In the genomic region with DNA sequence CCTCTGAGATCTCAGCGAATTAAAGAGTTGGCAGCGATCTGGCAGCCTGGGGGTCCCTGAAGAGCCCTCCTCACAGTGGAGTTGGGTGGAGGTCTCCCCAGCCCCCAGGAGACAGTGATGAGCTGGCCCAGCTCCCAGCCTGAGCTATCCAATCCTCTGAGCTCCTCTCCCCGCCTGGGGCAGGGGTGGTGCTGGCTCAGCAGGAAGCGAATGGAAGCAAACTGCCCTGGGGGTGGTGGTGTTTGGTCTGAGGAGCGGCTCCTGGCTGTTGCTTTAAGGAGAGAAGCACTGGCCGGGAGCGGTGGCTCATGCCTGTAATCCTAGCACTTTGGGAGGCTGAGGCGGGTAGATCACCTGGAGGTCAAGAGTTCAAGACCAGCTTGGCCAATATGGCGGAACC, we compare ENCODE assay signal across 28 cellular contexts. TPM values are rescaled to one million over a fixed set of nuclear protein-coding genes. Genes with fewer than 3 reads are reported as not detected.
DNase-seq lines count a peak whose midpoint lies in the region; ATAC-seq, FAIRE-seq and TF ChIP-seq lines count a peak whose summit lies in the region.
"Had no signal": no experiment of that assay in that cellular context is flagged by ENCODE, and none has a peak within 500 bp of the region (broad histone marks: within the 10 kb centered on the region; RNA-seq: fewer than 3 reads in every experiment).

No MANE protein-coding gene starts in this region.

- no TSS peak for BruUV-seq in mammary epithelial cell (replicated peaks; lab: Mats Ljungman, UMichigan)

- no peak overlapping the region for H3K4me3 ChIP-seq in kidney (ENCODE audit: low read length in 2 of 2)
- no peak overlapping the region for H3K4me3 ChIP-seq in mammary epithelial cell (replicated peaks in 1 of 3; ENCODE audit: insufficient read depth in 1 of 3, low read depth in 2 of 3, low read length in 3 of 3)
- no peak overlapping the region for H3K4me3 ChIP-seq in pancreas
- H3K4me3 ChIP-seq: BLaER1 had no signal

- ATAC-seq in Right ventricle myocardium superior (ENCODE audit: poor library complexity) = no peak
- no peak for ATAC-seq in left cardiac atrium
- ATAC-seq in natural killer cell treated with Interleukin-12 subunit alpha and Interleukin-12 subunit beta and Interleukin-15 and Interleukin-18, amount 100 ng/mL, for 72 hours = no peak
- no peak for ATAC-seq in natural killer cell
- no peak for ATAC-seq in pancreas

- H3K27me3 ChIP-seq in mammary epithelial cell (ENCODE audit: insufficient read depth, low read length) (peaks cover 1% of the 10 kb centered on the region), pancreas (no peaks in the 10 kb centered on the region)
- H3K27me3 ChIP-seq: BE2C, BLaER1 had no signal

- H3K36me3 Mint-ChIP-seq in natural killer cell treated with Interleukin-12 subunit alpha and Interleukin-12 subunit beta and Interleukin-15 and Interleukin-18, amount 100 ng/mL, for 72 hours = peaks cover 4% of the 10 kb centered on the region
- H3K36me3 Mint-ChIP-seq in natural killer cell = no peaks in the 10 kb centered on the region
- H3K36me3 Mint-ChIP-seq: CD14-positive monocyte; CD4-positive, alpha-beta memory T cell; CD4-positive, CD25-positive, alpha-beta regulatory T cell; CD8-positive, alpha-beta memory T cell had no signal

- H3K9ac ChIP-seq in kidney (ENCODE audit: low read length in 2 of 2) = no peak overlapping the region
- H3K9ac ChIP-seq in mammary epithelial cell (ENCODE audit: insufficient read depth, low read length) = no peak overlapping the region
- H3K9ac ChIP-seq: BLaER1 had no signal

- H3K27ac Mint-ChIP-seq in natural killer cell treated with Interleukin-12 subunit alpha and Interleukin-12 subunit beta and Interleukin-15 and Interleukin-18, amount 100 ng/mL, for 72 hours = no peak overlapping the region
- no peak overlapping the region for H3K27ac Mint-ChIP-seq in natural killer cell
- H3K27ac Mint-ChIP-seq: CD14-positive monocyte; CD4-positive, alpha-beta memory T cell; CD4-positive, CD25-positive, alpha-beta regulatory T cell; CD8-positive, alpha-beta memory T cell had no signal

- H3K4me3 Mint-ChIP-seq in natural killer cell treated with Interleukin-12 subunit alpha and Interleukin-12 subunit beta and Interleukin-15 and Interleukin-18, amount 100 ng/mL, for 72 hours = no peak overlapping the region
- H3K4me3 Mint-ChIP-seq in natural killer cell = no peak overlapping the region
- H3K4me3 Mint-ChIP-seq: CD14-positive monocyte; CD4-positive, alpha-beta memory T cell; CD4-positive, CD25-positive, alpha-beta regulatory T cell; CD8-positive, alpha-beta memory T cell had no signal

- WGBS in mammary epithelial cell (ENCODE audit: low coverage, missing lambda C conversion rate) = 89% methylated on average over 2 of the region's 9 CpGs
- WGBS in pancreas, 2 donors = 77 to 78% methylated on average over 9 of the region's 9 CpGs

- H3K27me3 Mint-ChIP-seq in natural killer cell treated with Interleukin-12 subunit alpha and Interleukin-12 subunit beta and Interleukin-15 and Interleukin-18, amount 100 ng/mL, for 72 hours = peaks cover 0 to 7% of the 10 kb centered on the region in 2 donors
- H3K27me3 Mint-ChIP-seq in natural killer cell (ENCODE audit: low read depth in 2 of 2) = peaks cover 0 to 9% of the 10 kb centered on the region in 2 donors

- intact Hi-C loops in Right ventricle myocardium superior (cut with DNase I) = no loop called here
- intact Hi-C loops in left cardiac atrium (cut with DNase I) = no loop called here
- intact Hi-C loops in natural killer cell (cut with micrococcal nuclease) = no loop called here
- intact Hi-C loops in kidney (cut with DNase I) = no loop called here
- intact Hi-C loops in mammary epithelial cell (cut with micrococcal nuclease) = no loop called here
- intact Hi-C loops in pancreas (cut with DNase I) = no loop called here

- no peak for FAIRE-seq in kidney (lab: Jason Lieb, UNC)
- no peak for FAIRE-seq in pancreas (lab: Jason Lieb, UNC)
- FAIRE-seq: A204.1, G401.6, GM12891, GM19239 had no signal

- dilution Hi-C loops in mammary epithelial cell (cut with HindIII; ENCODE audit: low sequenced_read_pairs) = no loop called here

- DNase-seq in Right ventricle myocardium superior (peak; percentile 22), left cardiac atrium (no peak), natural killer cell (no peak), kidney (peak; percentile 39), mammary epithelial cell (no peak), pancreas (no peak)
- peak; percentile 34 for DNase-seq in natural killer cell treated with Interleukin-12 subunit alpha and Interleukin-12 subunit beta and Interleukin-15 and Interleukin-18, amount 100 ng/mL, for 72 hours (ENCODE audit: low spot score)
- DNase-seq: 8988T; ACHN; BE2C; C1 segment of cervical spinal cord; CD4-positive, alpha-beta memory T cell; CD4-positive, CD25-positive, alpha-beta regulatory T cell; CD8-positive, alpha-beta memory T cell; COR-L47; DMS 273 treated with DMSO at 0.1 percent for 48 hours; DMS153; DMS53; DMS79; DND-41; EL; GF-D8 had no signal

- H3K36me3 ChIP-seq in kidney (ENCODE audit: control insufficient read depth in 1 of 2, insufficient read depth in 2 of 2, low read length in 2 of 2) = no peaks in the 10 kb centered on the region
- no peaks in the 10 kb centered on the region for H3K36me3 ChIP-seq in mammary epithelial cell (ENCODE audit: insufficient read depth, low read length)
- H3K36me3 ChIP-seq in pancreas = no peaks in the 10 kb centered on the region
- H3K36me3 ChIP-seq: BE2C, BLaER1 had no signal

- no peaks in the 10 kb centered on the region for H3K79me2 ChIP-seq in mammary epithelial cell (ENCODE audit: insufficient read depth, low read length)

- in situ Hi-C loops in mammary epithelial cell (cut with MboI; ENCODE audit: low sequenced_read_pairs in 2 of 2) = no loop called here

- H3K27ac ChIP-seq in kidney (ENCODE audit: low read depth in 2 of 2, low read length in 2 of 2) = no peak overlapping the region
- no peak overlapping the region for H3K27ac ChIP-seq in mammary epithelial cell (ENCODE audit: insufficient read depth, low read depth, low read length)
- no peak overlapping the region for H3K27ac ChIP-seq in pancreas
- H3K27ac ChIP-seq: BLaER1 had no signal

- H2AFZ ChIP-seq in mammary epithelial cell (ENCODE audit: low read depth, low read length) = no peak overlapping the region

- TF ChIP-seq CTCF in natural killer cell (IDR thresholded peaks at IDR 0.05) = no peak
- TF ChIP-seq CTCF in kidney (IDR thresholded peaks at IDR 0.05; ENCODE audit: borderline replicate concordance, extremely low read depth, insufficient read depth) = no peak
- no peak for TF ChIP-seq CTCF in mammary epithelial cell (conservative IDR thresholded peaks at IDR 0.05 in 1 of 2, IDR thresholded peaks at IDR 0.05 in 1 of 2; ENCODE audit: extremely low read depth in 1 of 2, insufficient read depth in 1 of 2, low read depth in 1 of 2, low read length in 2 of 2)
- TF ChIP-seq CTCF in pancreas (IDR thresholded peaks at IDR 0.05) = no peak

- H3K9me3 Mint-ChIP-seq in natural killer cell treated with Interleukin-12 subunit alpha and Interleukin-12 subunit beta and Interleukin-15 and Interleukin-18, amount 100 ng/mL, for 72 hours = no peaks in the 10 kb centered on the region
- no peaks in the 10 kb centered on the region for H3K9me3 Mint-ChIP-seq in natural killer cell

- H3K9me3 ChIP-seq in kidney (ENCODE audit: control insufficient read depth in 1 of 2, low read length in 2 of 2) (peaks cover 2 to 25% of the 10 kb centered on the region in 2 donors), mammary epithelial cell (replicated peaks; ENCODE audit: insufficient read depth, low read length) (peaks cover 14% of the 10 kb centered on the region), pancreas (no peaks in the 10 kb centered on the region)
- H3K9me3 ChIP-seq: BE2C had no signal

- no peaks in the 10 kb centered on the region for H3K4me1 ChIP-seq in kidney (ENCODE audit: control insufficient read depth in 1 of 2, insufficient read depth in 1 of 2, low read depth in 1 of 2, low read length in 2 of 2)
- H3K4me1 ChIP-seq in mammary epithelial cell (ENCODE audit: insufficient read depth, low read length) = no peaks in the 10 kb centered on the region
- no peaks in the 10 kb centered on the region for H3K4me1 ChIP-seq in pancreas
- H3K4me1 ChIP-seq: BE2C had no signal

- no peaks in the 10 kb centered on the region for H4K20me1 ChIP-seq in mammary epithelial cell (ENCODE audit: insufficient read depth, low read length)
- H4K20me1 ChIP-seq: BLaER1 had no signal

- no peak overlapping the region for H3K4me2 ChIP-seq in mammary epithelial cell (ENCODE audit: insufficient read depth, low read depth, low read length)
- H3K4me2 ChIP-seq: BLaER1 had no signal

- no peaks in the 10 kb centered on the region for H3K4me1 Mint-ChIP-seq in natural killer cell treated with Interleukin-12 subunit alpha and Interleukin-12 subunit beta and Interleukin-15 and Interleukin-18, amount 100 ng/mL, for 72 hours (ENCODE audit: low read depth in 2 of 2)
- H3K4me1 Mint-ChIP-seq in natural killer cell = no peaks in the 10 kb centered on the region
- H3K4me1 Mint-ChIP-seq: CD14-positive monocyte; CD4-positive, alpha-beta memory T cell; CD4-positive, CD25-positive, alpha-beta regulatory T cell; CD8-positive, alpha-beta memory T cell had no signal

- CTCF ChIA-PET in mammary epithelial cell (lab: Charles Lee; ENCODE audit: low non-redundant PET) = no interaction called here

RNA-seq across cellular contexts. Expression of gene MEG3, which starts 19.5 kb away (rescaled TPM):
- total RNA-seq in Right ventricle myocardium superior (24.7 TPM), left cardiac atrium (10 to 100 TPM; 24.7 to 26.3 TPM), natural killer cell (1 to 10 TPM; 1.0 to 6.6 (median 1.9) TPM), kidney (24.0 TPM), mammary epithelial cell (10 to 100 TPM in 1 of 2 donors, under 1 TPM in 1; 0.83 to 75.5 TPM), pancreas (100 to 1,000 TPM in 5 of 6 donors, 10 to 100 TPM in 1; 78.8 to 726 (median 175) TPM)
- not detected for total RNA-seq in natural killer cell treated with Interleukin-12 subunit alpha and Interleukin-12 subunit beta and Interleukin-15 and Interleukin-18, amount 100 ng/mL, for 72 hours
- polyA plus RNA-seq in kidney (ENCODE audit: insufficient read depth, low read depth, low replicate concordance) (29.6 TPM), mammary epithelial cell (20.8 TPM), pancreas (1,000 to 10,000 TPM; 1,023 to 1,150 TPM)
- polyA minus RNA-seq in mammary epithelial cell = 33.5 TPM
- total RNA-seq: CD4-positive, alpha-beta memory T cell had no signal
- polyA plus RNA-seq: CD14-positive monocyte; CD4-positive, alpha-beta memory T cell; CD4-positive, CD25-positive, alpha-beta regulatory T cell; CD8-positive, alpha-beta memory T cell had no signal

Comparison
In these comparisons a context has a peak if more than half of its experiments do, and no peak if none do; other contexts are left out.
1. DNase-seq: peak in Right ventricle myocardium superior (single experiment), natural killer cell treated with Interleukin-12 subunit alpha and Interleukin-12 subunit beta and Interleukin-15 and Interleukin-18, amount 100 ng/mL, for 72 hours (single experiment) and kidney (single experiment); none in left cardiac atrium (single experiment), natural killer cell (single experiment), mammary epithelial cell (single experiment) and pancreas (0 of 6).